9 cellular contexts compared by ENCODE assay signal in genomic region chr1:119987112-119987511, GRCh38.
A peak's percentile ranks its signal among the peaks of the same experiment; 100 is the strongest.
DNase-seq lines count a peak whose midpoint lies in the region; ATAC-seq, FAIRE-seq and TF ChIP-seq lines count a peak whose summit lies in the region.
"Had no signal": no experiment of that assay in that cellular context is flagged by ENCODE, and none has a peak within 500 bp of the region (broad histone marks: within the 10 kb centered on the region; RNA-seq: fewer than 3 reads in every experiment).

No MANE protein-coding gene starts in this region.

- peaks cover 34% of the 10 kb centered on the region for H3K4me1 ChIP-seq in astrocyte (ENCODE audit: insufficient read depth, low read length)

- H4K20me1 ChIP-seq in astrocyte (ENCODE audit: insufficient read depth, low read length), result no peaks in the 10 kb centered on the region

- no peaks in the 10 kb centered on the region for H3K27me3 Mint-ChIP-seq in activated naive CD4-positive, alpha-beta T cell treated with anti-CD3 and anti-CD28 coated beads, Interleukin-2, amount 50 U/mL, for 24 hours
- no peaks in the 10 kb centered on the region for H3K27me3 Mint-ChIP-seq in astrocyte (ENCODE audit: low read depth, unreplicated experiment)

- peak overlapping the region; percentile 68 for H3K4me2 ChIP-seq in astrocyte (ENCODE audit: low read length)

- H3K27me3 ChIP-seq in astrocyte (ENCODE audit: insufficient read depth, low read length), result no peaks in the 10 kb centered on the region

- H3K36me3 ChIP-seq in astrocyte (ENCODE audit: insufficient read depth, low read length), result peaks cover 10% of the 10 kb centered on the region

- peak; percentile 52 for FAIRE-seq in astrocyte (lab: Jason Lieb, UNC)

- no peaks in the 10 kb centered on the region for H3K9me3 Mint-ChIP-seq in activated naive CD4-positive, alpha-beta T cell treated with anti-CD3 and anti-CD28 coated beads, Interleukin-2, amount 50 U/mL, for 24 hours
- H3K9me3 Mint-ChIP-seq in astrocyte (ENCODE audit: unreplicated experiment), result no peaks in the 10 kb centered on the region

- peak overlapping the region; percentile 86 for H3K27ac Mint-ChIP-seq in activated naive CD4-positive, alpha-beta T cell treated with anti-CD3 and anti-CD28 coated beads, Interleukin-2, amount 50 U/mL, for 24 hours
- H3K27ac Mint-ChIP-seq in astrocyte (ENCODE audit: unreplicated experiment), result peak overlapping the region; percentile 91

- peaks cover 43% of the 10 kb centered on the region for H3K4me1 Mint-ChIP-seq in activated naive CD4-positive, alpha-beta T cell treated with anti-CD3 and anti-CD28 coated beads, Interleukin-2, amount 50 U/mL, for 24 hours
- H3K4me1 Mint-ChIP-seq in astrocyte (ENCODE audit: low read depth, unreplicated experiment), result peaks cover 46% of the 10 kb centered on the region

- no peak overlapping the region for H2AFZ ChIP-seq in astrocyte (ENCODE audit: low read depth, low read length)

- H3K9me3 ChIP-seq in astrocyte (ENCODE audit: insufficient read depth, low read depth, low read length), result no peaks in the 10 kb centered on the region

- no peak for TF ChIP-seq CTCF in astrocyte (IDR thresholded peaks at IDR 0.05; ENCODE audit: insufficient read depth, low read depth, low read length)

- H3K79me2 ChIP-seq in astrocyte (ENCODE audit: insufficient read depth, low read length), result peaks cover 29% of the 10 kb centered on the region

- peaks cover 26% of the 10 kb centered on the region for H3K36me3 Mint-ChIP-seq in activated naive CD4-positive, alpha-beta T cell treated with anti-CD3 and anti-CD28 coated beads, Interleukin-2, amount 50 U/mL, for 24 hours
- H3K36me3 Mint-ChIP-seq in astrocyte (ENCODE audit: low read depth, unreplicated experiment), result peaks cover 9% of the 10 kb centered on the region

- H3K9ac ChIP-seq in astrocyte (ENCODE audit: low read length), result peak overlapping the region; percentile 59

- H3K4me3 Mint-ChIP-seq in activated naive CD4-positive, alpha-beta T cell treated with anti-CD3 and anti-CD28 coated beads, Interleukin-2, amount 50 U/mL, for 24 hours, result peak overlapping the region; percentile 53
- H3K4me3 Mint-ChIP-seq in astrocyte (ENCODE audit: unreplicated experiment), result peak overlapping the region; percentile 72

- ATAC-seq in left lobe of liver (peak; percentile 12), HG02852 (IDR thresholded peaks at IDR 0.05; ENCODE audit: unreplicated experiment) (no peak), GM21825 (IDR thresholded peaks at IDR 0.05; ENCODE audit: unreplicated experiment) (no peak)

- H3K4me3 ChIP-seq in astrocyte (ENCODE audit: insufficient read depth, low read depth, low read length), result no peak overlapping the region

- peak overlapping the region; percentile 84 for H3K27ac ChIP-seq in astrocyte (ENCODE audit: low read depth, low read length)

- DNase-seq in activated naive CD4-positive, alpha-beta T cell treated with anti-CD3 and anti-CD28 coated beads, Interleukin-2, amount 50 U/mL, for 16 hours, result no peak
- DNase-seq in astrocyte (ENCODE audit: low read depth), result peak; percentile 97
- DNase-seq in left lobe of liver (ENCODE audit: low spot score), result no peak
- no peak for DNase-seq in activated effector memory CD4-positive, alpha-beta T cell treated with anti-CD3 and anti-CD28 coated beads, Interleukin-2, amount 50 U/mL, for 16 hours
- no peak for DNase-seq in GF-D8 (lab: John Stamatoyannopoulos, UW)
- DNase-seq: stimulated activated CD8-positive, alpha-beta memory T cell treated with anti-CD3 and anti-CD28 coated beads, Interleukin-4, amount 100 ng/mL, for 48 hours had no signal
